8 cellular contexts compared by ENCODE assay signal in genomic region chr2:157327621-157328102, GRCh38.
DNase-seq lines count a peak whose midpoint lies in the region; ATAC-seq lines count a peak whose summit lies in the region.

No MANE protein-coding gene starts in this region.

- no peaks in the 10 kb centered on the region for H3K27me3 ChIP-seq in layer of hippocampus (ENCODE audit: control insufficient read depth, insufficient read depth, low read length)

- H3K27ac ChIP-seq in layer of hippocampus (ENCODE audit: low read depth, low read length): peak overlapping the region; percentile 92

- ATAC-seq in GM18861 (IDR thresholded peaks at IDR 0.05; ENCODE audit: unreplicated experiment) (peak; percentile 96), HG03064 (IDR thresholded peaks at IDR 0.05; ENCODE audit: low read depth, unreplicated experiment) (peak; percentile 95)
- ATAC-seq in activated CD4-positive, CD25-positive, alpha-beta regulatory T cell treated with anti-CD3 and anti-CD28 coated beads, Interleukin-2, amount 50 U/mL, for 24 hours: peak; percentile 81 to 87

- DNase-seq in AG08395 (ENCODE audit: low spot score): peak; percentile 88
- DNase-seq in NCI-H2196 treated with DMSO at 0.1 percent for 48 hours (lab: John Stamatoyannopoulos, UW; ENCODE audit: unreplicated experiment): peak; percentile 39
- DNase-seq in central memory CD4-positive, alpha-beta T cell: peak; percentile 64
- peak; percentile 93 for DNase-seq in stimulated activated CD4-positive, alpha-beta T cell treated with anti-CD3 and anti-CD28 coated beads, Interleukin-4, amount 100 ng/mL, for 24 hours

Comparison
In these comparisons a context has a peak if more than half of its experiments do, and no peak if none do; other contexts are left out.
1. Peak in every context shown above with its lines: DNase-seq, ATAC-seq and H3K27ac ChIP-seq.
2. DNase-seq: peak in every context shown above with its lines; median percentile 93 in stimulated activated CD4-positive, alpha-beta T cell treated with anti-CD3 and anti-CD28 coated beads, Interleukin-4, amount 100 ng/mL, for 24 hours; 88 in AG08395; 64 in central memory CD4-positive, alpha-beta T cell; 39 in NCI-H2196 treated with DMSO at 0.1 percent for 48 hours.